ENCODE assay signal across 23 cellular contexts in genomic region chr16:666572-666971, GRCh38.
"Had no signal": no experiment of that assay in that cellular context is flagged by ENCODE, and none has a peak within 500 bp of the region (broad histone marks: within the 10 kb centered on the region; RNA-seq: fewer than 3 reads in every experiment).

No MANE protein-coding gene starts in this region.

- H3K27ac ChIP-seq: neural progenitor cell, pancreas, right lobe of liver, uterus had no signal

- DNase-seq: effector memory CD8-positive, alpha-beta T cell; glutamatergic neuron; islet precursor cell; mammary epithelial cell; occipital lobe; right lobe of liver; stimulated activated CD4-positive, alpha-beta T cell treated with anti-CD3 and anti-CD28 coated beads, Interleukin-15, amount 100 ng/mL, for 24 hours; stimulated activated CD4-positive, alpha-beta T cell treated with anti-CD3 and anti-CD28 coated beads, Interleukin-1b, Interleukin-23, amount 100 ng/mL, for 48 hours; stimulated activated CD4-positive, alpha-beta T cell treated with anti-CD3 and anti-CD28 coated beads, Interleukin-4, amount 100 ng/mL, for 4 hours; stimulated activated naive CD4-positive, alpha-beta T cell; stomach; tibial artery; uterus had no signal

- H3K27ac Mint-ChIP-seq: dendritic cell treated with granulocyte-macrophage colony-stimulating factor and Interleukin-4, amounts not matched to agents 40 ng/mL and 50 ng/mL, for 4 days; natural killer cell treated with Interleukin-12 subunit alpha and Interleukin-12 subunit beta and Interleukin-15 and Interleukin-18, amount 100 ng/mL, for 72 hours; neural progenitor cell; progenitor cell of endocrine pancreas had no signal

- H3K9ac ChIP-seq: neural progenitor cell had no signal

- H2AFZ ChIP-seq: neural progenitor cell had no signal

- H3K36me3 ChIP-seq: neural progenitor cell, uterus had no signal

- H3K4me3 ChIP-seq: gastroesophageal sphincter, mucosa of descending colon, neural progenitor cell, pancreas, right lobe of liver, stomach, tibial artery, uterus had no signal

- H3K9me3 ChIP-seq: esophagus muscularis mucosa, gastroesophageal sphincter, mucosa of descending colon, pancreas, right lobe of liver, spleen, stomach, tibial artery, upper lobe of left lung, uterus had no signal

- ATAC-seq: effector memory CD8-positive, alpha-beta T cell; gastroesophageal sphincter; mucosa of descending colon; natural killer cell treated with Interleukin-12 subunit alpha and Interleukin-12 subunit beta and Interleukin-15 and Interleukin-18, amount 100 ng/mL, for 72 hours; right lobe of liver had no signal

- H3K4me3 Mint-ChIP-seq: dendritic cell treated with granulocyte-macrophage colony-stimulating factor and Interleukin-4, amounts not matched to agents 40 ng/mL and 50 ng/mL, for 4 days; natural killer cell treated with Interleukin-12 subunit alpha and Interleukin-12 subunit beta and Interleukin-15 and Interleukin-18, amount 100 ng/mL, for 72 hours had no signal

- H3K27me3 ChIP-seq: esophagus muscularis mucosa, gastroesophageal sphincter, neural progenitor cell, pancreas, right lobe of liver, spleen, stomach, tibial artery, upper lobe of left lung, uterus had no signal

- H3K27me3 Mint-ChIP-seq: dendritic cell treated with granulocyte-macrophage colony-stimulating factor and Interleukin-4, amounts not matched to agents 40 ng/mL and 50 ng/mL, for 4 days; effector memory CD8-positive, alpha-beta T cell; natural killer cell treated with Interleukin-12 subunit alpha and Interleukin-12 subunit beta and Interleukin-15 and Interleukin-18, amount 100 ng/mL, for 72 hours; progenitor cell of endocrine pancreas had no signal

- H3K9me3 Mint-ChIP-seq: dendritic cell treated with granulocyte-macrophage colony-stimulating factor and Interleukin-4, amounts not matched to agents 40 ng/mL and 50 ng/mL, for 4 days; effector memory CD8-positive, alpha-beta T cell; natural killer cell treated with Interleukin-12 subunit alpha and Interleukin-12 subunit beta and Interleukin-15 and Interleukin-18, amount 100 ng/mL, for 72 hours; neural progenitor cell had no signal

- H3K4me2 ChIP-seq: neural progenitor cell had no signal

- H3K36me3 Mint-ChIP-seq: natural killer cell treated with Interleukin-12 subunit alpha and Interleukin-12 subunit beta and Interleukin-15 and Interleukin-18, amount 100 ng/mL, for 72 hours had no signal
